ENCODE assay signal across 14 cellular contexts in genomic region chr14:46769292-46769691, GRCh38.
DNase-seq lines count a peak whose midpoint lies in the region; ATAC-seq and TF ChIP-seq lines count a peak whose summit lies in the region.
"Had no signal": no experiment of that assay in that cellular context is flagged by ENCODE, and none has a peak within 500 bp of the region (broad histone marks: within the 10 kb centered on the region; RNA-seq: fewer than 3 reads in every experiment).

No MANE protein-coding gene starts in this region.

- H3K36me3 ChIP-seq in OCI-LY3 (replicated peaks; ENCODE audit: low read depth, low read length) (peaks cover 20% of the 10 kb centered on the region), Peyer's patch (no peaks in the 10 kb centered on the region), endodermal cell (ENCODE audit: control insufficient read depth, insufficient read depth, low read length) (no peaks in the 10 kb centered on the region)
- H3K36me3 ChIP-seq: cardiac muscle cell, left ventricle myocardium inferior, vagina had no signal

- H3K27ac Mint-ChIP-seq in endodermal cell: no peak overlapping the region
- H3K27ac Mint-ChIP-seq: activated T-cell treated with anti-CD3 and anti-CD28 coated beads, Interleukin-2, amount 50 U/mL, for 24 hours had no signal

- H3K27ac ChIP-seq in OCI-LY3 (ENCODE audit: low read length) (peak overlapping the region; percentile 94), Peyer's patch (no peak overlapping the region), endodermal cell (ENCODE audit: low read depth, low read length) (no peak overlapping the region)
- H3K27ac ChIP-seq: cardiac muscle cell, left ventricle myocardium inferior, vagina had no signal

- no peaks in the 10 kb centered on the region for H3K4me1 Mint-ChIP-seq in endodermal cell

- no peaks in the 10 kb centered on the region for H3K79me2 ChIP-seq in OCI-LY3 (ENCODE audit: low read length)

- ATAC-seq in GM18861 (IDR thresholded peaks at IDR 0.05; ENCODE audit: unreplicated experiment): peak; percentile 99
- ATAC-seq in GM21515 (IDR thresholded peaks at IDR 0.05; ENCODE audit: unreplicated experiment): peak; percentile 93
- peak; percentile 99 for ATAC-seq in HG03066 (IDR thresholded peaks at IDR 0.05; ENCODE audit: low read depth, unreplicated experiment)

- peaks cover 67% of the 10 kb centered on the region for H3K4me1 ChIP-seq in OCI-LY3 (ENCODE audit: low read length)
- no peaks in the 10 kb centered on the region for H3K4me1 ChIP-seq in Peyer's patch
- no peaks in the 10 kb centered on the region for H3K4me1 ChIP-seq in endodermal cell (ENCODE audit: control insufficient read depth, insufficient read depth, low read length)
- H3K4me1 ChIP-seq: left ventricle myocardium inferior, vagina had no signal

- H3K27me3 ChIP-seq in OCI-LY3 (ENCODE audit: low read depth, low read length) (no peaks in the 10 kb centered on the region), Peyer's patch (no peaks in the 10 kb centered on the region), endodermal cell (ENCODE audit: control insufficient read depth, insufficient read depth, low read length, poor library complexity, severe bottlenecking) (no peaks in the 10 kb centered on the region)
- H3K27me3 ChIP-seq: cardiac muscle cell, vagina had no signal

- no peak overlapping the region for H2AFZ ChIP-seq in OCI-LY3 (ENCODE audit: low read depth, low read length)

- no peaks in the 10 kb centered on the region for H3K9me3 Mint-ChIP-seq in endodermal cell

- no peaks in the 10 kb centered on the region for H4K20me1 ChIP-seq in OCI-LY3 (ENCODE audit: insufficient read depth, low read length)

- WGBS in endodermal cell (ENCODE audit: insufficient coverage in 1 of 2, insufficient read length in 1 of 2), 2 experiments: 100% methylated on average over 1 of the region's 1 CpG

- TF ChIP-seq CTCF in OCI-LY3 (IDR thresholded peaks at IDR 0.05; ENCODE audit: low read depth, low read length) (no peak), Peyer's patch (IDR thresholded peaks at IDR 0.05) (no peak), endodermal cell (conservative IDR thresholded peaks at IDR 0.05) (no peak)

- H3K9ac ChIP-seq in OCI-LY3 (ENCODE audit: low read length): peak overlapping the region; percentile 65
- H3K9ac ChIP-seq in endodermal cell (ENCODE audit: extremely low read depth, low read length, poor library complexity, severe bottlenecking): no peak overlapping the region

- H3K27me3 Mint-ChIP-seq in endodermal cell (ENCODE audit: insufficient read depth): no peaks in the 10 kb centered on the region
- H3K27me3 Mint-ChIP-seq: activated T-cell treated with anti-CD3 and anti-CD28 coated beads, Interleukin-2, amount 50 U/mL, for 24 hours had no signal

- no peaks in the 10 kb centered on the region for H3K36me3 Mint-ChIP-seq in endodermal cell (ENCODE audit: low read depth)

- TF ChIP-seq POLR2A in Peyer's patch (IDR thresholded peaks at IDR 0.05): no peak

- no peak for DNase-seq in hepatic stellate cell (ENCODE audit: low spot score)
- no peak for DNase-seq in Peyer's patch
- DNase-seq in endodermal cell: no peak
- DNase-seq in middle frontal gyrus (ENCODE audit: extremely low spot score, low spot score): no peak
- DNase-seq: activated T-cell treated with anti-CD3 and anti-CD28 coated beads, Interleukin-2, amount 50 U/mL, for 24 hours; left ventricle myocardium inferior; NK-92 treated with Interleukin-12 subunit alpha and Interleukin-12 subunit beta, amount 100 ng/mL, for 24 hours; T-helper 9 cell had no signal

- H3K9me3 ChIP-seq in OCI-LY3 (ENCODE audit: insufficient read depth, low read length): no peaks in the 10 kb centered on the region; the same call in 1 of the 2 replicates
- H3K9me3 ChIP-seq in Peyer's patch: no peaks in the 10 kb centered on the region
- H3K9me3 ChIP-seq in endodermal cell (ENCODE audit: control insufficient read depth, low read length): no peaks in the 10 kb centered on the region
- H3K9me3 ChIP-seq: vagina had no signal

- H3K4me2 ChIP-seq in OCI-LY3 (ENCODE audit: low read length): peak overlapping the region; percentile 64

- H3K4me3 Mint-ChIP-seq in endodermal cell: no peak overlapping the region
- H3K4me3 Mint-ChIP-seq: activated T-cell treated with anti-CD3 and anti-CD28 coated beads, Interleukin-2, amount 50 U/mL, for 24 hours had no signal

- peak overlapping the region; percentile 30; the same call in 1 of the 2 replicates for H3K4me3 ChIP-seq in OCI-LY3 (ENCODE audit: low read length)
- no peak overlapping the region for H3K4me3 ChIP-seq in Peyer's patch
- no peak overlapping the region for H3K4me3 ChIP-seq in endodermal cell (ENCODE audit: low read length)
- H3K4me3 ChIP-seq: cardiac muscle cell, left ventricle myocardium inferior, vagina had no signal
